22 cellular contexts compared by ENCODE assay signal in the genomic region with DNA sequence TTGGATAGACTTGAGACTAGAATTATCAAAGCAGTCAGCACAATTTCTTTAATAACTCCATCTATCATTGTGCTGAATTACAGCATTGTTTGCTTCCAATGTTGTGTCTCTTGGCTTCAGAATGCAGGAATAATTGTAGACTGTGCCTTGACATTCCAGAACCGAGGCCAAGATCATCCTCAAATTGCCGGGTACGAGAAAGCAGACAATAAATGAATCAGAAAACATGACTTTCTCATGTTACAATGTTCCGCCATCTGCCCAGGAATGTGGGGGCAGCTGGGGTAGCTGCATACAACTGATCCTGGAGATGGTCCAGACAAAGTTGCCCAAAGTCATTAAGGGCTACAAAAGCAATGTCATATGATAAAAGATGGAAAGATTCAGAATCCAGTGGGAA.
DNase-seq lines count a peak whose midpoint lies in the region; ATAC-seq and TF ChIP-seq lines count a peak whose summit lies in the region.
"Had no signal": no experiment of that assay in that cellular context is flagged by ENCODE, and none has a peak within 500 bp of the region (broad histone marks: within the 10 kb centered on the region; RNA-seq: fewer than 3 reads in every experiment).

No MANE protein-coding gene starts in this region.

- ATAC-seq in HG02610 (IDR thresholded peaks at IDR 0.05; ENCODE audit: unreplicated experiment) (no peak), HG03571 (IDR thresholded peaks at IDR 0.05; ENCODE audit: unreplicated experiment) (no peak)
- ATAC-seq: left lung; stimulated activated naive CD8-positive, alpha-beta T cell treated with anti-CD3 and anti-CD28 coated beads, Interleukin-15, amount 100 ng/mL, for 72 hours; upper lobe of right lung had no signal

- no peak for TF ChIP-seq EP300 in suprapubic skin (IDR thresholded peaks at IDR 0.05)

- 19% methylated on average over 4 of the region's 4 CpGs for WGBS in prostate gland
- WGBS in suprapubic skin = 27% methylated on average over 4 of the region's 4 CpGs

- no peak for TF ChIP-seq POLR2A in prostate gland (IDR thresholded peaks at IDR 0.05)
- no peak for TF ChIP-seq POLR2A in suprapubic skin (IDR thresholded peaks at IDR 0.05)

- TF ChIP-seq CTCF in prostate gland (IDR thresholded peaks at IDR 0.05) (no peak), suprapubic skin (IDR thresholded peaks at IDR 0.05) (no peak)

- intact Hi-C loops in prostate gland (cut with DNase I) = no loop called here

- H3K36me3 ChIP-seq in prostate gland (no peaks in the 10 kb centered on the region), suprapubic skin (no peaks in the 10 kb centered on the region)
- H3K36me3 ChIP-seq: HAP-1, left lung, neutrophil, right atrium auricular region, upper lobe of right lung had no signal

- no peak overlapping the region for H3K27ac ChIP-seq in prostate gland
- H3K27ac ChIP-seq in suprapubic skin = no peak overlapping the region
- H3K27ac ChIP-seq: left lung, neutrophil, right atrium auricular region, upper lobe of right lung, VCaP had no signal

- no peak overlapping the region for H3K4me3 ChIP-seq in prostate gland
- H3K4me3 ChIP-seq in suprapubic skin = no peak overlapping the region
- H3K4me3 ChIP-seq: HAP-1, left lung, mucosa of descending colon, right atrium auricular region, upper lobe of right lung had no signal

- H3K9me3 ChIP-seq in prostate gland (no peaks in the 10 kb centered on the region), suprapubic skin (no peaks in the 10 kb centered on the region)
- H3K9me3 ChIP-seq: HAP-1, left lung, mucosa of descending colon, neutrophil, right atrium auricular region, upper lobe of right lung had no signal

- H3K4me1 ChIP-seq in prostate gland (replicated peaks) (no peaks in the 10 kb centered on the region), suprapubic skin (no peaks in the 10 kb centered on the region)
- H3K4me1 ChIP-seq: HAP-1, left lung, upper lobe of right lung had no signal

- H3K27me3 ChIP-seq in prostate gland (replicated peaks; ENCODE audit: insufficient read depth) (no peaks in the 10 kb centered on the region), suprapubic skin (no peaks in the 10 kb centered on the region)
- H3K27me3 ChIP-seq: left lung, neutrophil, right atrium auricular region, upper lobe of right lung had no signal

- DNase-seq in DMS 273 (lab: John Stamatoyannopoulos, UW; ENCODE audit: unreplicated experiment) (peak; percentile 83), NCI-H1694 treated with DMSO at 0.1 percent for 48 hours (lab: John Stamatoyannopoulos, UW) (peak; percentile 14), dedifferentiated amniotic fluid mesenchymal stem cell (ENCODE audit: extremely low spot score) (peak; percentile 36), prostate gland (ENCODE audit: low spot score) (peak; percentile 28), suprapubic skin (ENCODE audit: low spot score in 2 of 2) (no peak), HuH-7 (ENCODE audit: low spot score) (no peak)
- DNase-seq: activated CD4-positive, alpha-beta T cell treated with anti-CD3 and anti-CD28 coated beads, Interleukin-2, amount 50 U/mL, for 48 hours; activated naive CD4-positive, alpha-beta T cell treated with anti-CD3 and anti-CD28 coated beads, Interleukin-2, amount 10 ng/mL, durations not matched to agents 7 days and 5 days; AML-193; foreskin fibroblast; left lung; mucosa of descending colon; NCI-H345; NK-92 treated with Interleukin-12 subunit alpha and Interleukin-12 subunit beta, amount 100 ng/mL, for 24 hours; stimulated activated naive CD8-positive, alpha-beta T cell treated with anti-CD3 and anti-CD28 coated beads, Interleukin-15, amount 100 ng/mL, for 72 hours; upper lobe of right lung had no signal

Comparison
In these comparisons a context has a peak if more than half of its experiments do, and no peak if none do; other contexts are left out.
1. DNase-seq: peak in DMS 273 (single experiment), NCI-H1694 treated with DMSO at 0.1 percent for 48 hours (single experiment), dedifferentiated amniotic fluid mesenchymal stem cell (single experiment) and prostate gland (single experiment); none in suprapubic skin (0 of 2) and HuH-7 (single experiment).